ENCODE assay signal across 8 cellular contexts in the genomic region with DNA sequence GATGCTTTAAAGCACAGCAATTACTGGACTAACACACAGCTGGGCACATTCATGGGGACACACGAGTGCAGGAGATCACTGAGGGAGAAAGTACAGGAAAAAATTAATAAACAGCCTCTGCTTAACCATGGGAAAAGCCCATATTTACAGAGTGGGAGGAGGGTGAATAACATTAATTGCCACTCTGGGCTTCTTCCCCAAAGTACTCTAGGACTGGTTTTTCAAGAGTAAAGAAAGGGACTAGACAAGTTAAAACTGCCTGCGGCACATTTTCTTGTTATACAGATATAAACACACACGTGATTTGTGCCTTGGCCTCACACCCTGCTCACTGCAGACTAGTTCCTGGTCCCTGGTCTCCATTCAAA.
DNase-seq lines count a peak whose midpoint lies in the region; ATAC-seq, FAIRE-seq and TF ChIP-seq lines count a peak whose summit lies in the region.

No MANE protein-coding gene starts in this region.

- no peak overlapping the region for H3K23ac ChIP-seq in neuronal stem cell (ENCODE audit: low read depth, low read length, poor library complexity)

- peak; percentile 43 for DNase-seq in CD1c-positive myeloid dendritic cell (ENCODE audit: extremely low spot score)
- DNase-seq in neuronal stem cell (ENCODE audit: low spot score), result no peak
- no peak for DNase-seq in activated CD4-positive, alpha-beta T cell treated with anti-CD3 and anti-CD28 coated beads for 48 hours
- DNase-seq in H54 (ENCODE audit: insufficient read length, low spot score), result no peak

- no peak overlapping the region for H3K14ac ChIP-seq in neuronal stem cell (ENCODE audit: low read length)

- ATAC-seq in GM19467 (IDR thresholded peaks at IDR 0.05; ENCODE audit: unreplicated experiment) (peak; percentile 20), HG03469 (IDR thresholded peaks at IDR 0.05; ENCODE audit: unreplicated experiment) (peak; percentile 13)

- no peak for FAIRE-seq in H54 (lab: Jason Lieb, UNC)

- H3K36me3 Mint-ChIP-seq in activated naive CD8-positive, alpha-beta T cell, result peaks cover 6% of the 10 kb centered on the region
- no peaks in the 10 kb centered on the region for H3K36me3 Mint-ChIP-seq in stimulated activated naive CD8-positive, alpha-beta T cell treated with anti-CD3 and anti-CD28 coated beads, Interleukin-15, Interleukin-2, amounts not matched to agents 100 ng/mL and 50 ng/mL, for 24 hours (ENCODE audit: low read depth)

- H2BK120ac ChIP-seq in neuronal stem cell (ENCODE audit: low read depth, low read length), result no peak overlapping the region

- no peak overlapping the region for H3K18ac ChIP-seq in neuronal stem cell (ENCODE audit: low read length)

- H4K91ac ChIP-seq in neuronal stem cell (ENCODE audit: low read depth, low read length, poor library complexity), result no peak overlapping the region

- no peak overlapping the region for H3K4me3 ChIP-seq in neuronal stem cell (ENCODE audit: low read length in 2 of 2)

- peaks cover under 1% of the 10 kb centered on the region for H3K27me3 Mint-ChIP-seq in activated naive CD8-positive, alpha-beta T cell
- no peaks in the 10 kb centered on the region for H3K27me3 Mint-ChIP-seq in stimulated activated naive CD8-positive, alpha-beta T cell treated with anti-CD3 and anti-CD28 coated beads, Interleukin-15, Interleukin-2, amounts not matched to agents 100 ng/mL and 50 ng/mL, for 24 hours

- H2AK5ac ChIP-seq in neuronal stem cell (ENCODE audit: low read depth, low read length), result no peak overlapping the region

- no peaks in the 10 kb centered on the region for H3K36me3 ChIP-seq in neuronal stem cell (replicated peaks in 1 of 2; ENCODE audit: control insufficient read depth in 2 of 2, insufficient read depth in 2 of 2, low read length in 2 of 2)

- H3K9ac ChIP-seq in neuronal stem cell (ENCODE audit: low read depth, low read length, poor library complexity), result no peak overlapping the region

- no peak overlapping the region for H4K8ac ChIP-seq in neuronal stem cell (ENCODE audit: low read depth, low read length)

- peaks cover 0 to 3% of the 10 kb centered on the region in 2 donors for H3K9me3 ChIP-seq in neuronal stem cell (replicated peaks in 1 of 2; ENCODE audit: control insufficient read depth in 2 of 2, insufficient read depth in 1 of 2, low read depth in 1 of 2, low read length in 2 of 2)

- no peak overlapping the region for H3K27ac ChIP-seq in neuronal stem cell (replicated peaks; ENCODE audit: low read length)

- no peaks in the 10 kb centered on the region for H3K27me3 ChIP-seq in neuronal stem cell (ENCODE audit: control insufficient read depth in 3 of 3, insufficient read depth in 3 of 3, low read depth in 1 of 3, low read length in 3 of 3)

- no peak overlapping the region for H2BK15ac ChIP-seq in neuronal stem cell (ENCODE audit: low read length)

- peaks cover 16% of the 10 kb centered on the region for H3K4me1 Mint-ChIP-seq in activated naive CD8-positive, alpha-beta T cell (ENCODE audit: low read depth)
- H3K4me1 Mint-ChIP-seq in stimulated activated naive CD8-positive, alpha-beta T cell treated with anti-CD3 and anti-CD28 coated beads, Interleukin-15, Interleukin-2, amounts not matched to agents 100 ng/mL and 50 ng/mL, for 24 hours (ENCODE audit: low read depth), result peaks cover 28% of the 10 kb centered on the region

- TF ChIP-seq POLR2A in H54 (IDR thresholded peaks at IDR 0.05; ENCODE audit: low read depth, low read length), result no peak

- H2BK5ac ChIP-seq in neuronal stem cell (ENCODE audit: low read length), result no peak overlapping the region

- H3K4me2 ChIP-seq in neuronal stem cell (ENCODE audit: insufficient read depth, low read length, poor library complexity, severe bottlenecking), result no peak overlapping the region

- no CpG with 5 or more reads among the region's 3 CpGs for WGBS in neuronal stem cell (ENCODE audit: extremely low coverage in 2 of 2, insufficient read length in 2 of 2, insufficient replicate concordance in 1 of 2), 2 donors

- H3K9me3 Mint-ChIP-seq in activated naive CD8-positive, alpha-beta T cell (ENCODE audit: low read depth), result peaks cover 2% of the 10 kb centered on the region
- H3K9me3 Mint-ChIP-seq in stimulated activated naive CD8-positive, alpha-beta T cell treated with anti-CD3 and anti-CD28 coated beads, Interleukin-15, Interleukin-2, amounts not matched to agents 100 ng/mL and 50 ng/mL, for 24 hours, result peaks cover 11% of the 10 kb centered on the region

- H2AFZ ChIP-seq in neuronal stem cell (ENCODE audit: low read length), result no peak overlapping the region

- peak overlapping the region; percentile 88 for H3K27ac Mint-ChIP-seq in activated naive CD8-positive, alpha-beta T cell
- H3K27ac Mint-ChIP-seq in stimulated activated naive CD8-positive, alpha-beta T cell treated with anti-CD3 and anti-CD28 coated beads, Interleukin-15, Interleukin-2, amounts not matched to agents 100 ng/mL and 50 ng/mL, for 24 hours, result peak overlapping the region; percentile 86

- H3K4me3 Mint-ChIP-seq in activated naive CD8-positive, alpha-beta T cell, result peak overlapping the region; percentile 81
- peak overlapping the region; percentile 67 for H3K4me3 Mint-ChIP-seq in stimulated activated naive CD8-positive, alpha-beta T cell treated with anti-CD3 and anti-CD28 coated beads, Interleukin-15, Interleukin-2, amounts not matched to agents 100 ng/mL and 50 ng/mL, for 24 hours

- no peaks in the 10 kb centered on the region for H3K79me1 ChIP-seq in neuronal stem cell (ENCODE audit: low read depth, low read length)

- H3K4me1 ChIP-seq in neuronal stem cell (ENCODE audit: control insufficient read depth in 2 of 2, insufficient read depth in 1 of 2, low read depth in 1 of 2, low read length in 2 of 2), result no peaks in the 10 kb centered on the region

- H2BK12ac ChIP-seq in neuronal stem cell (ENCODE audit: low read length), result no peak overlapping the region

- no peak overlapping the region for H3K4ac ChIP-seq in neuronal stem cell (ENCODE audit: low read length)
